ENCODE assay signal across 29 cellular contexts in genomic region chr13:110648848-110649421, GRCh38. TPM values are rescaled to one million over a fixed set of nuclear protein-coding genes. Genes with fewer than 3 reads are reported as not detected.
DNase-seq lines count a peak whose midpoint lies in the region; ATAC-seq and TF ChIP-seq lines count a peak whose summit lies in the region.
"Had no signal": no experiment of that assay in that cellular context is flagged by ENCODE, and none has a peak within 500 bp of the region (broad histone marks: within the 10 kb centered on the region; RNA-seq: fewer than 3 reads in every experiment).

No MANE protein-coding gene starts in this region.

- H3K9me3 Mint-ChIP-seq in activated naive CD4-positive, alpha-beta T cell treated with anti-CD3 and anti-CD28 coated beads, Interleukin-2, amount 50 U/mL, for 24 hours: no peaks in the 10 kb centered on the region
- H3K9me3 Mint-ChIP-seq in WTC11 (no peaks in the 10 kb centered on the region), memory B cell (no peaks in the 10 kb centered on the region)
- no peaks in the 10 kb centered on the region for H3K9me3 Mint-ChIP-seq in stimulated activated effector memory CD8-positive, alpha-beta T cell treated with anti-CD3 and anti-CD28 coated beads, Interleukin-12 subunit alpha, Interleukin-12 subunit beta, amount 100 ng/mL, for 72 hours
- H3K9me3 Mint-ChIP-seq: activated B cell treated with CpG ODN at 0.5 μM for 24 hours; activated CD4-positive, alpha-beta T cell treated with anti-CD3 and anti-CD28 coated beads, Interleukin-2, amount 10 ng/mL, durations not matched to agents 7 days and 5 days; activated naive CD4-positive, alpha-beta T cell treated with anti-CD3 and anti-CD28 coated beads for 36 hours; activated T-helper 1 cell treated with anti-CD3 and anti-CD28 coated beads, Interleukin-12 subunit alpha, Interleukin-12 subunit beta, Interleukin-2, Interleukin-4 antibody, amounts not matched to agents 30 ng/mL and 10 ng/mL and 1 ng/mL, durations not matched to agents 14 hours and 24 hours and 36 hours; CD4-positive, alpha-beta T cell; central memory CD8-positive, alpha-beta T cell; dendritic cell treated with granulocyte-macrophage colony-stimulating factor and Interleukin-4, amounts not matched to agents 40 ng/mL and 50 ng/mL, for 4 days; natural killer cell; stimulated activated naive CD8-positive, alpha-beta T cell treated with anti-CD3 and anti-CD28 coated beads, Interleukin-15, Interleukin-2, amounts not matched to agents 100 ng/mL and 50 ng/mL, for 24 hours had no signal

- no peaks in the 10 kb centered on the region for H3K27me3 Mint-ChIP-seq in activated naive CD4-positive, alpha-beta T cell treated with anti-CD3 and anti-CD28 coated beads, Interleukin-2, amount 50 U/mL, for 24 hours
- H3K27me3 Mint-ChIP-seq in WTC11 (ENCODE audit: low read depth) (no peaks in the 10 kb centered on the region), memory B cell (no peaks in the 10 kb centered on the region)
- H3K27me3 Mint-ChIP-seq: activated B cell treated with CpG ODN at 0.5 μM for 24 hours; activated CD4-positive, alpha-beta T cell treated with anti-CD3 and anti-CD28 coated beads, Interleukin-2, amount 10 ng/mL, durations not matched to agents 7 days and 5 days; CD4-positive, alpha-beta T cell; central memory CD8-positive, alpha-beta T cell; dendritic cell treated with granulocyte-macrophage colony-stimulating factor and Interleukin-4, amounts not matched to agents 40 ng/mL and 50 ng/mL, for 4 days; stimulated activated naive CD8-positive, alpha-beta T cell treated with anti-CD3 and anti-CD28 coated beads, Interleukin-15, Interleukin-2, amounts not matched to agents 100 ng/mL and 50 ng/mL, for 24 hours had no signal

- peaks cover 7% of the 10 kb centered on the region for H3K36me3 Mint-ChIP-seq in activated naive CD4-positive, alpha-beta T cell treated with anti-CD3 and anti-CD28 coated beads, Interleukin-2, amount 50 U/mL, for 24 hours
- H3K36me3 Mint-ChIP-seq in WTC11 (peaks cover 8% of the 10 kb centered on the region; the same call in 1 of the 2 replicates), memory B cell (peaks cover 8% of the 10 kb centered on the region)
- H3K36me3 Mint-ChIP-seq in stimulated activated effector memory CD8-positive, alpha-beta T cell treated with anti-CD3 and anti-CD28 coated beads, Interleukin-12 subunit alpha, Interleukin-12 subunit beta, amount 100 ng/mL, for 72 hours: peaks cover 60% of the 10 kb centered on the region
- H3K36me3 Mint-ChIP-seq: natural killer cell had no signal

- H3K4me3 Mint-ChIP-seq in activated naive CD4-positive, alpha-beta T cell treated with anti-CD3 and anti-CD28 coated beads, Interleukin-2, amount 50 U/mL, for 24 hours: no peak overlapping the region
- no peak overlapping the region for H3K4me3 Mint-ChIP-seq in WTC11
- H3K4me3 Mint-ChIP-seq in memory B cell: no peak overlapping the region
- H3K4me3 Mint-ChIP-seq in stimulated activated effector memory CD8-positive, alpha-beta T cell treated with anti-CD3 and anti-CD28 coated beads, Interleukin-12 subunit alpha, Interleukin-12 subunit beta, amount 100 ng/mL, for 72 hours: no peak overlapping the region
- H3K4me3 Mint-ChIP-seq: activated B cell treated with CpG ODN at 0.5 μM for 24 hours; activated CD4-positive, alpha-beta T cell treated with anti-CD3 and anti-CD28 coated beads, Interleukin-2, amount 10 ng/mL, durations not matched to agents 7 days and 5 days; activated naive CD4-positive, alpha-beta T cell treated with anti-CD3 and anti-CD28 coated beads for 36 hours; activated T-helper 1 cell treated with anti-CD3 and anti-CD28 coated beads, Interleukin-12 subunit alpha, Interleukin-12 subunit beta, Interleukin-2, Interleukin-4 antibody, amounts not matched to agents 30 ng/mL and 10 ng/mL and 1 ng/mL, durations not matched to agents 14 hours and 24 hours and 36 hours; CD4-positive, alpha-beta T cell; central memory CD8-positive, alpha-beta T cell; dendritic cell treated with granulocyte-macrophage colony-stimulating factor and Interleukin-4, amounts not matched to agents 40 ng/mL and 50 ng/mL, for 4 days; natural killer cell; stimulated activated naive CD8-positive, alpha-beta T cell treated with anti-CD3 and anti-CD28 coated beads, Interleukin-15, Interleukin-2, amounts not matched to agents 100 ng/mL and 50 ng/mL, for 24 hours had no signal

- H3K27ac Mint-ChIP-seq in activated naive CD4-positive, alpha-beta T cell treated with anti-CD3 and anti-CD28 coated beads, Interleukin-2, amount 50 U/mL, for 24 hours: peak overlapping the region; percentile 62
- H3K27ac Mint-ChIP-seq in WTC11 (peak overlapping the region; percentile 34; the same call in 1 of the 2 replicates), memory B cell (peak overlapping the region; percentile 24)
- peak overlapping the region; percentile 71 for H3K27ac Mint-ChIP-seq in stimulated activated effector memory CD8-positive, alpha-beta T cell treated with anti-CD3 and anti-CD28 coated beads, Interleukin-12 subunit alpha, Interleukin-12 subunit beta, amount 100 ng/mL, for 72 hours
- H3K27ac Mint-ChIP-seq: activated CD4-positive, alpha-beta T cell treated with anti-CD3 and anti-CD28 coated beads, Interleukin-2, amount 10 ng/mL, durations not matched to agents 7 days and 5 days; activated naive CD4-positive, alpha-beta T cell treated with anti-CD3 and anti-CD28 coated beads for 36 hours; activated T-helper 1 cell treated with anti-CD3 and anti-CD28 coated beads, Interleukin-12 subunit alpha, Interleukin-12 subunit beta, Interleukin-2, Interleukin-4 antibody, amounts not matched to agents 30 ng/mL and 10 ng/mL and 1 ng/mL, durations not matched to agents 14 hours and 24 hours and 36 hours; CD4-positive, alpha-beta T cell; dendritic cell treated with granulocyte-macrophage colony-stimulating factor and Interleukin-4, amounts not matched to agents 40 ng/mL and 50 ng/mL, for 4 days; natural killer cell; stimulated activated naive CD8-positive, alpha-beta T cell treated with anti-CD3 and anti-CD28 coated beads, Interleukin-15, Interleukin-2, amounts not matched to agents 100 ng/mL and 50 ng/mL, for 24 hours had no signal

- no peaks in the 10 kb centered on the region for H3K4me1 Mint-ChIP-seq in activated naive CD4-positive, alpha-beta T cell treated with anti-CD3 and anti-CD28 coated beads, Interleukin-2, amount 50 U/mL, for 24 hours
- peaks cover 4% of the 10 kb centered on the region for H3K4me1 Mint-ChIP-seq in WTC11
- H3K4me1 Mint-ChIP-seq in memory B cell: peaks cover 13% of the 10 kb centered on the region
- H3K4me1 Mint-ChIP-seq in stimulated activated effector memory CD8-positive, alpha-beta T cell treated with anti-CD3 and anti-CD28 coated beads, Interleukin-12 subunit alpha, Interleukin-12 subunit beta, amount 100 ng/mL, for 72 hours: peaks cover 6% of the 10 kb centered on the region
- H3K4me1 Mint-ChIP-seq: central memory CD8-positive, alpha-beta T cell had no signal

- POLR2A ChIA-PET in WTC11 (lab: Charles Lee): no interaction called here

- no peak for TF ChIP-seq CTCF in WTC11 (IDR thresholded peaks at IDR 0.05)

- ATAC-seq in WTC11 (no peak), memory B cell (ENCODE audit: low read depth) (no peak), GM21390 (IDR thresholded peaks at IDR 0.05; ENCODE audit: unreplicated experiment) (no peak)
- ATAC-seq in stimulated activated effector memory CD8-positive, alpha-beta T cell treated with anti-CD3 and anti-CD28 coated beads, Interleukin-12 subunit alpha, Interleukin-12 subunit beta, amount 100 ng/mL, for 72 hours: no peak
- ATAC-seq: esophagus mucosa, lower lobe of right lung, mucosa of descending colon, natural killer cell had no signal

- no peak for DNase-seq in activated naive CD4-positive, alpha-beta T cell (lab: John Stamatoyannopoulos, UW)
- DNase-seq in WTC11 (ENCODE audit: low spot score) (no peak), memory B cell (ENCODE audit: low spot score in 2 of 2) (no peak), NCI-H2107 treated with DMSO at 0.1 percent for 48 hours (lab: John Stamatoyannopoulos, UW; ENCODE audit: unreplicated experiment) (no peak)
- DNase-seq in stimulated activated effector memory CD8-positive, alpha-beta T cell treated with anti-CD3 and anti-CD28 coated beads, Interleukin-12 subunit alpha, Interleukin-12 subunit beta, amount 100 ng/mL, for 72 hours (ENCODE audit: low spot score in 2 of 2): no peak
- DNase-seq in activated CD4-positive, alpha-beta T cell treated with anti-CD3 and anti-CD28 coated beads, Interleukin-2, amount 50 U/mL, for 1 hour: no peak
- DNase-seq: activated B cell treated with CpG ODN at 0.5 μM for 24 hours; activated CD4-positive, alpha-beta T cell treated with anti-CD3 and anti-CD28 coated beads, Interleukin-2, amount 10 ng/mL, durations not matched to agents 7 days and 5 days; activated naive CD4-positive, alpha-beta T cell treated with anti-CD3 and anti-CD28 coated beads for 36 hours; CD4-positive, alpha-beta T cell; GOT3; KBM-7; lower lobe of right lung; mucosa of descending colon; natural killer cell; NCI-H1105; NCI-H1930; NCI-H69; ovary; RPMI8226; stimulated activated CD4-positive, alpha-beta T cell treated with anti-CD3 and anti-CD28 coated beads, Interleukin-1b, Interleukin-23, amount 100 ng/mL, for 48 hours; uterus had no signal

- CTCF ChIA-PET in WTC11 (lab: Charles Lee): interaction anchor here (0.7 to 1.8 kb wide), 4 partner anchors 32 to 276 kb away, joined by 3 to 6 read pairs (median 4); no protein-coding TSS in a partner anchor

TF ChIP-seq in WTC11, 78 proteins besides CTCF, POLR2A, EP300 and RAD21:
- no peak for TF ChIP-seq E2F1 (CRISPR knock-in tag; IDR thresholded peaks at IDR 0.05)

RNA-seq across cellular contexts. Expression of gene NAXD, which starts 33.6 kb away (rescaled TPM):
- 26.8 to 29.3 TPM (median 27.9 TPM) in 3 replicates for total RNA-seq in WTC11 (2021)

RNA-seq across cellular contexts. Expression of gene CARS2, which starts 57.0 kb away (rescaled TPM):
- 39.9 to 50.9 TPM (median 50.0 TPM) in 3 replicates for total RNA-seq in WTC11 (2021)
